Comparison of ENCODE assay signal across 8 cellular contexts in the genomic region with DNA sequence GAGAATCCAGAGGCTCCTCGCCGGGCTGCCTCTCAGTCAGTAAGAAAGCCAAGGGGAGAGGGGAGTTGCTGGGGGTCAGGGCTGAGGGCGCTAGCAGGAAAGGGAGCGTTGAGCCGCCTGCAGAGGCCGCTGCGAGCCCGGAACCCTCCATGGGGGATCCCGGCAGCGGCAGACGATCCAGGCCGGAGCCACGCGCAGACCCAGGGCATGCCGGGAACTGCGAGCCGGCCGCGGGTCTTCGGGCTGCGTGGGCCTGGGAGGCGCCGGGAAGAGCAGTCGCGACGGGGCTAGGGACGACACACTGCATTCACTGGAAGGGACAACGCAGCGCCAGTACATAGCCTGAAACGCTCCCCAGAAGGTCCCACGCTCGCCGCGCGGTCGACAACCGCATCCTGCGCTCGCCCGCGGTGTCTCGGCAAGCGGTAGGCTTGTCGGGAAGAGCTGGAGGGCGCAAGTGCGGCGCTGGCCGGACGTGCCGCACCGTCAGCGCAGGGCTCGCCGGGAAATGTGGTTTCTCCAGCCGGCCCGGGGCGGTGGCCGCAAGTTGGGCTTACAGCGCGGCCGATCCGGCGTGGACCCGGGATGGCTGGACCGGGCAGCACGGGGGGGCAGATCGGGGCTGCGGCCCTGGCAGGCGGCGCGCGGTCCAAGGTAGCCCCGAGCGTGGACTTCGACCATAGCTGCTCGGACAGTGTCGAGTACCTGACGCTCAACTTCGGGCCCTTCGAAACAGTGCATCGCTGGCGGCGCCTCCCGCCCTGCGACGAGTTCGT. TPM values are rescaled to one million over a fixed set of nuclear protein-coding genes. Genes with fewer than 3 reads are reported as not detected.
DNase-seq lines count a peak whose midpoint lies in the region; ATAC-seq and TF ChIP-seq lines count a peak whose summit lies in the region.

Gene LZTR1, plus strand, starts transcription at position 511 of the 776 bp plus-strand sequence. Its CDS starts 75 bp downstream, at position 586.

- 0% methylated on average over 10 of the region's 87 CpGs for WGBS in right lobe of liver (ENCODE audit: insufficient coverage, low coverage, low lambda C conversion rate, missing lambda C conversion rate)

- H3K9me3 ChIP-seq in right lobe of liver: no peaks in the 10 kb centered on the region

- peak; percentile 76 for ATAC-seq in GM18873 (IDR thresholded peaks at IDR 0.05; ENCODE audit: low FRiP score, unreplicated experiment)
- ATAC-seq in HG03135 (IDR thresholded peaks at IDR 0.05; ENCODE audit: unreplicated experiment): peak; percentile 68
- peak; percentile 86 to 89 (median 87) for ATAC-seq in right lobe of liver

- peaks cover 0 to 24% (median 5%) of the 10 kb centered on the region in 4 donors for H3K4me1 ChIP-seq in right lobe of liver

- TF ChIP-seq POLR2A in right lobe of liver (IDR thresholded peaks at IDR 0.05): peak; percentile 85

- no peaks in the 10 kb centered on the region for H3K27me3 ChIP-seq in right lobe of liver

- H3K27ac ChIP-seq in right lobe of liver: peak within 1 kb of the TSS; percentile 85 to 87 (median 87)

- DNase-seq in Ammon's horn (ENCODE audit: low spot score): peak; percentile 92
- peak; percentile 56 for DNase-seq in NCI-H526 treated with DMSO at 0.1 percent for 48 hours (lab: John Stamatoyannopoulos, UW)
- peak; percentile 72 to 77 for DNase-seq in activated CD4-positive, alpha-beta T cell treated with anti-CD3 and anti-CD28 coated beads, Interleukin-2, amount 50 U/mL, for 48 hours
- peak; percentile 54 to 86 for DNase-seq in dermis microvascular lymphatic vessel endothelial cell (ENCODE audit: low read depth in 2 of 2)
- DNase-seq in right lobe of liver: peak; percentile 91 to 93 (median 92)
- DNase-seq in stimulated activated CD4-positive, alpha-beta T cell treated with anti-CD3 and anti-CD28 coated beads, Interleukin-4, amount 100 ng/mL, for 24 hours: peak; percentile 73

- H3K36me3 ChIP-seq in right lobe of liver: peaks cover 0 to 9% (median 2%) of the 10 kb centered on the region in 4 donors

- TF ChIP-seq CTCF in right lobe of liver (IDR thresholded peaks at IDR 0.05): peak; percentile 23 to 49 (median 48)

- intact Hi-C loops in right lobe of liver (cut with DNase I): no loop called here

- peak within 1 kb of the TSS; percentile 78 to 97 (median 96) for H3K4me3 ChIP-seq in right lobe of liver

RNA-seq across cellular contexts. Expression of gene LZTR1, which starts in this region (rescaled TPM):
- total RNA-seq in dermis microvascular lymphatic vessel endothelial cell: 38.4 and 48.8 TPM in 2 replicates
- 10 to 100 TPM; 22.7 to 33.3 (median 27.0) TPM for total RNA-seq in right lobe of liver

Comparison
In these comparisons a context has a peak if more than half of its experiments do, and no peak if none do; other contexts are left out.
1. Peak in every context shown above with its lines: DNase-seq, ATAC-seq, H3K4me3 ChIP-seq and H3K27ac ChIP-seq.